ENCODE assay signal across 7 cellular contexts in the genomic region with DNA sequence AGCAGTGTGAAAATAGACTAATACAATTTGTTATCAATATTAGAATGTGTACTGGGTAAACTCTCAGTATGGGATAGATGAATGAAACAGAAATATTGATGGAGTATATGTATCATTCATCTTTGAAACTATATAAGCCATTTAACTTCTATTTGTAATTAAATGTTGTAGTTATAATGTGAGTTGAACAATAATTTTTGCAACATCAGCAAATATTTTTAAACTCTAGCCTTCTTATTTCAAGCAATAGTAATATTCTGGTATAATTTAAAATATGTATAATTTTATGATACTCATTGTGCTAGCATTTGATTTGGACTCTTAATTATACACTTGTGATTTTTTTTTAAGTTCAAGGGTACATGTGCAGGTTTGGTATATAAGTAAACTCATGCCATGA.
"Had no signal": no experiment of that assay in that cellular context is flagged by ENCODE, and none has a peak within 500 bp of the region (broad histone marks: within the 10 kb centered on the region; RNA-seq: fewer than 3 reads in every experiment).

No MANE protein-coding gene starts in this region.

- H3K4me2 ChIP-seq: GM23338 had no signal

- H3K4me1 ChIP-seq: HAP-1 had no signal

- ATAC-seq: GM23338, HCT116 had no signal

- H3K4me3 ChIP-seq: GM23338, HAP-1 had no signal

- DNase-seq: H7, HFFc6, KG1 had no signal

- H3K36me3 ChIP-seq: HAP-1 had no signal

- H3K27ac ChIP-seq: HL-60 had no signal

- H2AFZ ChIP-seq: GM23338 had no signal

- H3K9me3 ChIP-seq: HAP-1 had no signal
